ENCODE assay signal across 13 cellular contexts in genomic region chr2:20282916-20283592, GRCh38. TPM values are rescaled to one million over a fixed set of nuclear protein-coding genes. Genes with fewer than 3 reads are reported as not detected.
A peak's percentile ranks its signal among the peaks of the same experiment; 100 is the strongest.
DNase-seq lines count a peak whose midpoint lies in the region; ATAC-seq, FAIRE-seq and TF ChIP-seq lines count a peak whose summit lies in the region.
"Had no signal": no experiment of that assay in that cellular context is flagged by ENCODE, and none has a peak within 500 bp of the region (broad histone marks: within the 10 kb centered on the region; RNA-seq: fewer than 3 reads in every experiment).

No MANE protein-coding gene starts in this region.

- H4K20me1 ChIP-seq in endothelial cell of umbilical vein (replicated peaks; ENCODE audit: control insufficient read depth, extremely low read depth, insufficient read depth, low read length) (no peaks in the 10 kb centered on the region), smooth muscle cell (ENCODE audit: low read depth) (peaks cover 49% of the 10 kb centered on the region)

- H3F3A ChIP-seq in smooth muscle cell (ENCODE audit: low read depth) = no peaks in the 10 kb centered on the region

- TF ChIP-seq POLR2A in endothelial cell of umbilical vein (IDR thresholded peaks at IDR 0.05; ENCODE audit: low read depth, low read length) = no peak

- no peak for ATAC-seq in GM19467 (IDR thresholded peaks at IDR 0.05; ENCODE audit: unreplicated experiment)

- BruUV-seq in endothelial cell of umbilical vein (replicated peaks; lab: Mats Ljungman, UMichigan) = no TSS peak

- peaks cover 34% of the 10 kb centered on the region for H3K79me2 ChIP-seq in endothelial cell of umbilical vein (ENCODE audit: control insufficient read depth, insufficient read depth, low read length)
- H3K79me2 ChIP-seq in smooth muscle cell (ENCODE audit: low read depth) = peaks cover 49% of the 10 kb centered on the region

- TF ChIP-seq CTCF in AG04450 (IDR thresholded peaks at IDR 0.05; ENCODE audit: low read depth, low read length) = no peak
- TF ChIP-seq CTCF in endothelial cell of umbilical vein (IDR thresholded peaks at IDR 0.05; ENCODE audit: extremely low read depth in 1 of 2, insufficient read depth in 1 of 2, low read depth in 1 of 2, low read length in 2 of 2) = no peak
- TF ChIP-seq CTCF in smooth muscle cell (IDR thresholded peaks at IDR 0.05; ENCODE audit: borderline replicate concordance, insufficient read depth, poor library complexity, severe bottlenecking) = no peak

- no peaks in the 10 kb centered on the region for H3K9me3 ChIP-seq in AG04450 (ENCODE audit: control insufficient read depth, insufficient read depth, low read length)
- H3K9me3 ChIP-seq in endothelial cell of umbilical vein (replicated peaks; ENCODE audit: control insufficient read depth, insufficient read depth, low read length) = no peaks in the 10 kb centered on the region
- no peaks in the 10 kb centered on the region for H3K9me3 ChIP-seq in smooth muscle cell (replicated peaks; ENCODE audit: low read depth)
- H3K9me3 ChIP-seq: BLaER1, tibial artery had no signal

- 95% methylated on average over 3 of the region's 3 CpGs for WGBS in smooth muscle cell (ENCODE audit: low lambda C conversion rate)

- peaks cover 10 to 24% of the 10 kb centered on the region in 2 experiments for H3K36me3 ChIP-seq in endothelial cell of umbilical vein (ENCODE audit: control insufficient read depth in 2 of 2, extremely low read depth in 1 of 2, insufficient read depth in 2 of 2, low read length in 2 of 2)
- H3K36me3 ChIP-seq in smooth muscle cell (ENCODE audit: low read depth) = peaks cover 38% of the 10 kb centered on the region

- H3K9ac ChIP-seq in endothelial cell of umbilical vein (replicated peaks; ENCODE audit: extremely low read depth, insufficient read depth, low read length) (no peak overlapping the region), smooth muscle cell (ENCODE audit: low read depth) (no peak overlapping the region)
- H3K9ac ChIP-seq: BLaER1 had no signal

- H3K4me3 ChIP-seq in AG04450 (ENCODE audit: low read depth, low read length) (no peak overlapping the region), endothelial cell of umbilical vein (replicated peaks in 1 of 3; ENCODE audit: insufficient read depth in 1 of 3, low read depth in 1 of 3, low read length in 3 of 3) (no peak overlapping the region), smooth muscle cell (no peak overlapping the region)
- H3K4me3 ChIP-seq: BLaER1, PC-9, tibial artery had no signal

- H3K9me1 ChIP-seq in endothelial cell of umbilical vein (replicated peaks; ENCODE audit: control insufficient read depth, extremely low read depth, insufficient read depth, low read length) = no peaks in the 10 kb centered on the region

- H3K4me1 ChIP-seq in endothelial cell of umbilical vein (ENCODE audit: control insufficient read depth, extremely low read depth, insufficient read depth, low read length) (no peaks in the 10 kb centered on the region), smooth muscle cell (ENCODE audit: low read depth) (no peaks in the 10 kb centered on the region)
- H3K4me1 ChIP-seq: BLaER1, tibial artery had no signal

- intact Hi-C loops in endothelial cell of umbilical vein (cut with micrococcal nuclease) = no loop called here

- FAIRE-seq in endothelial cell of umbilical vein (lab: Jason Lieb, UNC) = no peak

- POLR2A ChIA-PET in AG04450 (lab: Yijun Ruan, JAX) = no interaction called here
- POLR2A ChIA-PET in endothelial cell of umbilical vein (lab: Charles Lee) = no interaction called here

- H3K27ac ChIP-seq in AG04450 (ENCODE audit: low read depth, low read length) (no peak overlapping the region), endothelial cell of umbilical vein (ENCODE audit: insufficient read depth, low read depth, low read length) (no peak overlapping the region), smooth muscle cell (ENCODE audit: low read depth) (no peak overlapping the region)
- H3K27ac ChIP-seq: BLaER1, PC-9, tibial artery had no signal

- dilution Hi-C loops in endothelial cell of umbilical vein (cut with MboI; ENCODE audit: extremely low pct_ligation_motif_present, low sequenced_read_pairs) = no loop called here

- CTCF ChIA-PET in AG04450 (lab: Charles Lee) (interaction anchor here (0.9 to 4.7 kb wide), 5 partner anchors 8 to 327 kb away, joined by 3 to 38 read pairs (median 3); no protein-coding TSS in a partner anchor), endothelial cell of umbilical vein (lab: Charles Lee) (interaction anchor here (1.3 to 3.2 kb wide), 4 partner anchors 8 to 43 kb away, joined by 3 to 9 read pairs (median 6); no protein-coding TSS in a partner anchor)

- DNase-seq in AG04450 (ENCODE audit: low read depth, low spot score) = peak; percentile 6
- DNase-seq in NCI-H2081 (lab: John Stamatoyannopoulos, UW) = peak; percentile 15 to 79
- peak; percentile 41 for DNase-seq in endothelial cell of umbilical vein (ENCODE audit: low read depth, low spot score)
- peak; percentile 81 for DNase-seq in medulla oblongata (ENCODE audit: extremely low spot score)
- no peak for DNase-seq in smooth muscle cell (lab: John Stamatoyannopoulos, UW; ENCODE audit: unreplicated experiment)
- DNase-seq in NCI-H2107 (lab: John Stamatoyannopoulos, UW) = no peak
- no peak for DNase-seq in activated CD8-positive, alpha-beta memory T cell treated with anti-CD3 and anti-CD28 coated beads, Interleukin-2, amount 50 U/mL, for 48 hours
- DNase-seq: cortex of kidney, MV-4-11, PC-9 had no signal

- no peaks in the 10 kb centered on the region for H3K27me3 ChIP-seq in AG04450 (ENCODE audit: control insufficient read depth, insufficient read depth, low read length)
- H3K27me3 ChIP-seq in endothelial cell of umbilical vein (ENCODE audit: control insufficient read depth in 2 of 2, insufficient read depth in 2 of 2, low read length in 2 of 2) = no peaks in the 10 kb centered on the region
- H3K27me3 ChIP-seq in smooth muscle cell (ENCODE audit: low read depth) = no peaks in the 10 kb centered on the region
- H3K27me3 ChIP-seq: BLaER1, tibial artery had no signal

- H3K4me2 ChIP-seq in endothelial cell of umbilical vein (ENCODE audit: insufficient read depth, low read length) = no peak overlapping the region
- H3K4me2 ChIP-seq in smooth muscle cell = no peak overlapping the region
- H3K4me2 ChIP-seq: BLaER1, PC-9 had no signal

- H2AFZ ChIP-seq in endothelial cell of umbilical vein (ENCODE audit: low read depth, low read length) (no peak overlapping the region), smooth muscle cell (ENCODE audit: low read depth) (no peak overlapping the region)
- H2AFZ ChIP-seq: PC-9 had no signal

TF ChIP-seq in endothelial cell of umbilical vein, 7 proteins besides CTCF, POLR2A, EP300 and RAD21:
- TF ChIP-seq POLR2AphosphoS5 (IDR thresholded peaks at IDR 0.05; ENCODE audit: insufficient read depth, low read depth, low read length) (no peak), MYC (IDR thresholded peaks at IDR 0.05; ENCODE audit: low read depth, low read length) (no peak), FOS (IDR thresholded peaks at IDR 0.05; ENCODE audit: borderline replicate concordance, insufficient read depth, low read length) (no peak), GATA2 (IDR thresholded peaks at IDR 0.05; ENCODE audit: insufficient read depth, insufficient read length, low read depth, low read length) (no peak), JUN (IDR thresholded peaks at IDR 0.05; ENCODE audit: borderline replicate concordance, insufficient read depth, insufficient read length, low read depth) (no peak), MAX (IDR thresholded peaks at IDR 0.05; ENCODE audit: insufficient read depth, insufficient read length) (no peak), EZH2 (IDR thresholded peaks at IDR 0.05; ENCODE audit: borderline replicate concordance, low read depth, low read length, severe bottlenecking) (no peak)

RNA-seq across cellular contexts. Expression of gene SDC1, which starts 58.1 kb away (rescaled TPM):
- polyA plus RNA-seq in AG04450 (2011; rRNA removed) (17.9 and 19.9 TPM in 2 replicates), endothelial cell of umbilical vein (3.2 and 5.6 TPM in 2 replicates), smooth muscle cell (88.1 and 110 TPM in 2 replicates)
- polyA minus RNA-seq in AG04450 (2011; rRNA and poly(A)+ RNA removed) = 11.6 and 12.6 TPM in 2 replicates
- total RNA-seq in endothelial cell of umbilical vein (3.5 and 4.0 TPM in 2 replicates), smooth muscle cell (61.0 and 81.1 TPM in 2 replicates)
- polyA plus RNA-seq in endothelial cell of umbilical vein (2011; cell fraction: cytosol; rRNA removed) = 2.7 and 3.1 TPM in 2 replicates
- 1.4 and 2.0 TPM in 2 replicates for polyA plus RNA-seq in endothelial cell of umbilical vein (2011; cell fraction: nucleus; rRNA removed)
- 10.6 and 11.3 TPM in 2 replicates for polyA plus RNA-seq in endothelial cell of umbilical vein (2012)
- 1.1 and 2.3 TPM in 2 replicates for polyA minus RNA-seq in endothelial cell of umbilical vein
- 15.5 TPM for polyA minus RNA-seq in endothelial cell of umbilical vein (2011; cell fraction: cytosol; rRNA and poly(A)+ RNA removed)
- polyA minus RNA-seq in endothelial cell of umbilical vein (2011; cell fraction: nucleus; rRNA and poly(A)+ RNA removed) = 1.3 TPM in 2 replicates

Comparison
In these comparisons a context has a peak if more than half of its experiments do, and no peak if none do; other contexts are left out.
1. DNase-seq: peak in AG04450 (single experiment), NCI-H2081 (2 of 2), endothelial cell of umbilical vein (single experiment) and medulla oblongata (single experiment); none in smooth muscle cell (single experiment), NCI-H2107 (single experiment) and activated CD8-positive, alpha-beta memory T cell treated with anti-CD3 and anti-CD28 coated beads, Interleukin-2, amount 50 U/mL, for 48 hours (single experiment).